Comparison of ENCODE assay signal across 18 cellular contexts in genomic region chr21:28734522-28735175, GRCh38.
"Had no signal": no experiment of that assay in that cellular context is flagged by ENCODE, and none has a peak within 500 bp of the region (broad histone marks: within the 10 kb centered on the region; RNA-seq: fewer than 3 reads in every experiment).

No MANE protein-coding gene starts in this region.

- ATAC-seq: body of pancreas; gastrocnemius medialis; heart right ventricle; naive thymus-derived CD8-positive, alpha-beta T cell; pancreas; stimulated activated effector memory CD8-positive, alpha-beta T cell treated with anti-CD3 and anti-CD28 coated beads, Interleukin-12 subunit alpha, Interleukin-12 subunit beta, amount 100 ng/mL, for 72 hours had no signal

- H3K27me3 ChIP-seq: body of pancreas, gastrocnemius medialis, heart right ventricle, pancreas had no signal

- H3K4me1 ChIP-seq: body of pancreas, pancreas had no signal

- H3K36me3 ChIP-seq: gastrocnemius medialis, heart right ventricle, left ventricle myocardium inferior, pancreas, thoracic aorta had no signal

- FAIRE-seq: islet of Langerhans, pancreas, TTC549 had no signal

- DNase-seq: activated CD4-positive, alpha-beta T cell treated with anti-CD3 and anti-CD28 coated beads, Interleukin-2, amount 10 ng/mL, durations not matched to agents 24 days and 14 days; activated CD4-positive, CD25-positive, alpha-beta regulatory T cell; activated gamma-delta T cell treated with Interleukin-2 at 50 U/mL for 16 hours; activated naive CD8-positive, alpha-beta T cell treated with anti-CD3 and anti-CD28 coated beads for 36 hours; amygdala; body of pancreas; gastrocnemius medialis; heart right ventricle; left ventricle myocardium inferior; naive thymus-derived CD8-positive, alpha-beta T cell; pancreas; stimulated activated CD4-positive, alpha-beta T cell treated with anti-CD3 and anti-CD28 coated beads, Interleukin-12 subunit alpha, Interleukin-12 subunit beta, amount 100 ng/mL, for 4 hours; T-helper 2 cell had no signal

- H3K4me3 ChIP-seq: body of pancreas, coronary artery, gastrocnemius medialis, heart right ventricle, left ventricle myocardium inferior, pancreas, thoracic aorta had no signal

- H3K9me3 ChIP-seq: body of pancreas, gastrocnemius medialis, pancreas, thoracic aorta had no signal

- H3K27ac ChIP-seq: body of pancreas, coronary artery, gastrocnemius medialis, heart right ventricle, left ventricle myocardium inferior, pancreas, thoracic aorta had no signal
